1 cellular context compared by ENCODE assay signal in the genomic region with DNA sequence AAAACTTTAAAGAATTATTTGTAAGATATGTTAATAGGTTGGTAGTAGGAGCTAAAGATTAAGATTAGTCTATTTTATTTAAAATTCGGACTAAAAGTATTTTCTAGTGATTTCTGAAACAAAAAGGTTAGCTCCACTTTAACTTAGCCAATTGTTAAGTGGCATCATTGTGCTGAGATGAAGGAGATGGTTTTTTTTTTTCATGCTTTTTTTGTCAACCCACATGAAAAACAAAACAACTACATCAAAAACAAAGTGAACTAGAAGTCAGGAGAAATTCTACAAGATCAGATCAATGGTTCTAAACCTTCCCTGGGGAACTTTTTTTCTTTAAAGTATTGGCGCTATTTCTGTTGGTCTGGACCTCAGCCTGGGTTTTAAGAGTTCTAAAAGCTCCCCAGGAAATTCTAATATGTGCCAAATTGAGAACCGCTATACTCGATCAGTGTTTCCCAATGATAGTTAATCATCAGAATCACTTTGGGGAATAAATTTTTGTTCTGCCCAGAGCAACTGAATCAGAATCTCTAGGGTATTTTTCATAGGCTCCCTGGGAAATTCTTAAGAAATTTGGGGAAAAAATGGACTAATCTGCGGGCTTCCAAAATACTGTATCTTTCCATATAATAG.
TF ChIP-seq lines count a peak whose summit lies in the region.

No MANE protein-coding gene starts in this region.

TF ChIP-seq in WTC11, 78 proteins besides CTCF, POLR2A, EP300 and RAD21 (continued from another document):
- TF ChIP-seq MLX (CRISPR knock-in tag; IDR thresholded peaks at IDR 0.05) (no peak), ZNF671 (CRISPR knock-in tag; IDR thresholded peaks at IDR 0.05) (no peak), TCF7 (CRISPR knock-in tag; IDR thresholded peaks at IDR 0.05; ENCODE audit: low read depth) (no peak), JAZF1 (CRISPR knock-in tag; IDR thresholded peaks at IDR 0.05) (no peak)
